In the genomic region with DNA sequence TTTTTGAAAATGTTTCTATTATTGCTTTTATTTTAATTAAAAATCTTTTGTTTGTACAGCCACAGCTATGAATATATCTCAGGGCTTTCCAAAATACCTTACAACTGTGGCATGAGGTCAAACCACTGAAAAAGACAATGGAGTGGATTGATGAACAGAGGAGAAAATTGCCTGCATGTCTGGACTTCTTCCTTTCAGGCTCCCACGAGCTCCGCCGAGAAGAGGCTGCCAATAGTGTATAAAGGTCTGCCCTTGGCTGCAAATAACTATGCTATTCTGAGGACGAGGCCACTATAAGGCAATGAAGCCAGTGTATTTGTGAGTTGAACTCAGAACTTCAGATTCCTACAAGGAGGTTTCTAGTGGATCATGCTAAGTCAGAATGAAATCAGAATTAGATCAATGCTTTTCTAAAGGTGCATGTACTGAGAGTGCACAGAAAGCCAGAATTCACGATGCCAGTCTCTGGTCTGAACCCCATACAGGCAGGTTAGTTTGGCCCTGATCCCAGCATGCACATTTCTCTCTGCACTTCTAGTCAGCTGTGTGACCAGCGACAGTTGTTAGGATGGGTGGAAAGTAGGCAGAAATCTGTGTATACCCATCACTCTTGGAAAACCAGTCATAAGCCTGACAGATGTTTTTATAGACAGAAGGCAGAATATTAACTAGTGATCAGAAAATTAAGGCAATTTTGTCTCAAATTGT, we compare ENCODE assay signal across 11 cellular contexts. TPM values are rescaled to one million over a fixed set of nuclear protein-coding genes. Genes with fewer than 3 reads are reported as not detected.
A peak's percentile ranks its signal among the peaks of the same experiment; 100 is the strongest.
DNase-seq lines count a peak whose midpoint lies in the region; ATAC-seq and TF ChIP-seq lines count a peak whose summit lies in the region.
"Had no signal": no experiment of that assay in that cellular context is flagged by ENCODE, and none has a peak within 500 bp of the region (broad histone marks: within the 10 kb centered on the region; RNA-seq: fewer than 3 reads in every experiment).

No MANE protein-coding gene starts in this region.

- H2BK5ac ChIP-seq in mesenchymal stem cell (ENCODE audit: low read depth, low read length, poor library complexity, severe bottlenecking) = no peak overlapping the region

- TF ChIP-seq EP300 in upper lobe of left lung (IDR thresholded peaks at IDR 0.05) = no peak

- H3K27ac ChIP-seq in mesenchymal stem cell (ENCODE audit: low read length, poor library complexity, severe bottlenecking) = no peak overlapping the region
- peak overlapping the region in 3 of 4 donors; percentile 18 to 63 (median 43) for H3K27ac ChIP-seq in upper lobe of left lung
- peak overlapping the region in 4 of 8 donors; percentile 41 to 49 (median 44) for H3K27ac ChIP-seq in spleen

- TF ChIP-seq CTCF in upper lobe of left lung (IDR thresholded peaks at IDR 0.05) (no peak), spleen (IDR thresholded peaks at IDR 0.05 in 8 of 11, conservative IDR thresholded peaks at IDR 0.05 in 3 of 11) (no peak)

- no peaks in the 10 kb centered on the region for H3K79me1 ChIP-seq in mesenchymal stem cell (replicated peaks; ENCODE audit: low read length, poor library complexity, severe bottlenecking)

- intact Hi-C loops in spleen (cut with DNase I; ENCODE audit: low total_unique reads) = no loop called here

- peak overlapping the region in 1 of 2 experiments; percentile 28 for H3K18ac ChIP-seq in mesenchymal stem cell (ENCODE audit: low read depth in 1 of 2, low read length in 2 of 2)

- peak overlapping the region; percentile 12 to 41 for H2BK12ac ChIP-seq in mesenchymal stem cell (ENCODE audit: low read length in 2 of 2)

- H3K9me3 ChIP-seq in mesenchymal stem cell (ENCODE audit: control insufficient read depth, low read length) (no peaks in the 10 kb centered on the region), upper lobe of left lung (no peaks in the 10 kb centered on the region), spleen (no peaks in the 10 kb centered on the region)

- 84% methylated on average over 5 of the region's 6 CpGs for WGBS in mesenchymal stem cell
- 60 to 71% methylated on average over 6 of the region's 6 CpGs for WGBS in upper lobe of left lung, 2 donors
- WGBS in spleen, 5 donors = 61 to 86% (median 72%) methylated on average over 6 of the region's 6 CpGs

- no peak overlapping the region for H2AFZ ChIP-seq in mesenchymal stem cell (ENCODE audit: low read depth, low read length)

- H4K8ac ChIP-seq in mesenchymal stem cell (ENCODE audit: low read length) = peak overlapping the region; percentile 19

- H3K27me3 ChIP-seq in mesenchymal stem cell (ENCODE audit: control insufficient read depth in 1 of 2, insufficient read depth in 1 of 2, low read length in 2 of 2) (no peaks in the 10 kb centered on the region), upper lobe of left lung (no peaks in the 10 kb centered on the region), spleen (replicated peaks in 1 of 7) (no peaks in the 10 kb centered on the region)

- TF ChIP-seq POLR2A in upper lobe of left lung (IDR thresholded peaks at IDR 0.05) = no peak
- TF ChIP-seq POLR2A in spleen (IDR thresholded peaks at IDR 0.05) = no peak

- H3K36me3 ChIP-seq in mesenchymal stem cell (ENCODE audit: control insufficient read depth in 1 of 2, insufficient read depth in 2 of 2, low read depth in 1 of 2, low read length in 2 of 2) = no peaks in the 10 kb centered on the region
- H3K36me3 ChIP-seq in upper lobe of left lung = no peaks in the 10 kb centered on the region
- no peaks in the 10 kb centered on the region for H3K36me3 ChIP-seq in spleen

- no peak overlapping the region for H3K4ac ChIP-seq in mesenchymal stem cell (ENCODE audit: low read depth in 1 of 2, low read length in 2 of 2)

- H3K9ac ChIP-seq in mesenchymal stem cell (ENCODE audit: low read length) = no peak overlapping the region

- no peaks in the 10 kb centered on the region for H3K4me1 ChIP-seq in mesenchymal stem cell (ENCODE audit: control insufficient read depth, insufficient read depth, low read depth, low read length)
- peaks cover 9 to 25% (median 15%) of the 10 kb centered on the region in 4 donors for H3K4me1 ChIP-seq in upper lobe of left lung
- peaks cover 0 to 17% (median 4%) of the 10 kb centered on the region in 6 donors for H3K4me1 ChIP-seq in spleen

- H2BK120ac ChIP-seq in mesenchymal stem cell (ENCODE audit: low read depth, low read length) = no peak overlapping the region

- no peak overlapping the region for H3K14ac ChIP-seq in mesenchymal stem cell (ENCODE audit: low read length in 2 of 2)

- H3K4me2 ChIP-seq in mesenchymal stem cell (ENCODE audit: low read length, poor library complexity, severe bottlenecking) = no peak overlapping the region

- no peak overlapping the region for H2AK5ac ChIP-seq in mesenchymal stem cell (ENCODE audit: low read length, severe bottlenecking)

- no peak overlapping the region for H3K23ac ChIP-seq in mesenchymal stem cell (ENCODE audit: low read length in 2 of 2)

- DNase-seq in DMS 273 (lab: John Stamatoyannopoulos, UW; ENCODE audit: unreplicated experiment) (peak; percentile 20), DMS 273 treated with DMSO at 0.1 percent for 48 hours (lab: John Stamatoyannopoulos, UW) (no peak), mesenchymal stem cell (no peak), upper lobe of left lung (no peak), NOMO-1 treated with DMSO at 0.1 percent for 48 hours (lab: John Stamatoyannopoulos, UW; ENCODE audit: unreplicated experiment) (no peak), NCI-H2029 treated with DMSO at 0.1 percent for 48 hours (lab: John Stamatoyannopoulos, UW) (no peak), spleen (no peak)
- DNase-seq: NCI-H187 had no signal

- ATAC-seq in esophagus mucosa (peak; percentile 63), upper lobe of left lung (ENCODE audit: low FRiP score in 2 of 2) (peak in 1 of 2 donors; percentile 68)
- ATAC-seq: activated T-helper 17 cell treated with anti-CD3 and anti-CD28 coated beads, Interleukin-2, amount 50 U/mL, for 72 hours; stimulated activated effector memory CD8-positive, alpha-beta T cell treated with anti-CD3 and anti-CD28 coated beads, Interleukin-12 subunit alpha, Interleukin-12 subunit beta, amount 100 ng/mL, for 72 hours had no signal

- H3K4me3 ChIP-seq in mesenchymal stem cell (ENCODE audit: insufficient read depth in 1 of 2, low read depth in 1 of 2, low read length in 2 of 2) (no peak overlapping the region), upper lobe of left lung (no peak overlapping the region), spleen (no peak overlapping the region)

- no peak overlapping the region for H2BK15ac ChIP-seq in mesenchymal stem cell (ENCODE audit: low read depth, poor library complexity, severe bottlenecking)

- no peak overlapping the region for H4K91ac ChIP-seq in mesenchymal stem cell (ENCODE audit: low read length)

RNA-seq across cellular contexts. Expression of gene PLPP1, which starts 42.7 kb away (rescaled TPM):
- total RNA-seq in esophagus mucosa (16.2 TPM), upper lobe of left lung (100 to 1,000 TPM in 1 of 6 donors, 10 to 100 TPM in 5; 21.0 to 125 (median 65.6) TPM), spleen (10 to 100 TPM; 17.0 to 95.5 (median 40.0) TPM)
- polyA plus RNA-seq in mesenchymal stem cell (2013, experiment 1 of 2) = 45.6 TPM
- 48.1 TPM for polyA plus RNA-seq in mesenchymal stem cell (2013, experiment 2 of 2)
- polyA plus RNA-seq in spleen = 10 to 100 TPM; 20.6 to 49.5 (median 34.1) TPM
